27 cellular contexts compared by ENCODE assay signal in genomic region chr17:49464049-49464448, GRCh38.
"Had no signal": no experiment of that assay in that cellular context is flagged by ENCODE, and none has a peak within 500 bp of the region (broad histone marks: within the 10 kb centered on the region; RNA-seq: fewer than 3 reads in every experiment).

No MANE protein-coding gene starts in this region.

- ATAC-seq: stimulated activated effector memory CD8-positive, alpha-beta T cell treated with anti-CD3 and anti-CD28 coated beads, Interleukin-12 subunit alpha, Interleukin-12 subunit beta, amount 100 ng/mL, for 72 hours; stimulated activated memory B cell treated with anti-CD40 and anti-IgM and Interleukin-4, amounts not matched to agents 10 μg/mL and 1 μg/mL and 100 μg/mL, for 72 hours; stimulated activated naive B cell treated with anti-CD40 and anti-IgM and Interleukin-4, amounts not matched to agents 10 μg/mL and 1 μg/mL and 100 μg/mL, for 72 hours; stimulated activated naive CD8-positive, alpha-beta T cell treated with anti-CD3 and anti-CD28 coated beads, Interleukin-15, amount 100 ng/mL, for 72 hours; stimulated activated naive CD8-positive, alpha-beta T cell treated with anti-CD3 and anti-CD28 coated beads, Interleukin-15, Interleukin-2, amounts not matched to agents 100 U/mL and 50 U/mL, for 24 hours; upper lobe of right lung had no signal

- H3K36me3 ChIP-seq: stomach, suprapubic skin, thoracic aorta, thyroid gland, tibial artery, tibial nerve, transverse colon, upper lobe of left lung, upper lobe of right lung, uterus, vagina had no signal

- FAIRE-seq: urothelium cell line had no signal

- H3K9me3 ChIP-seq: suprapubic skin, testis, thoracic aorta, thyroid gland, upper lobe of right lung, uterus, vagina had no signal

- DNase-seq: stimulated activated CD4-positive, alpha-beta T cell treated with anti-CD3 and anti-CD28 coated beads, Interleukin-2, amount 100 ng/mL, for 48 hours; stimulated activated CD4-positive, alpha-beta T cell treated with anti-CD3 and anti-CD28 coated beads, Interleukin-4, amount 100 ng/mL, for 1 hour; stimulated activated CD4-positive, alpha-beta T cell treated with anti-CD3 and anti-CD28 coated beads, Interleukin-4, amount 100 ng/mL, for 24 hours; stimulated activated CD4-positive, alpha-beta T cell treated with anti-CD3 and anti-CD28 coated beads, Interleukin-4, amount 100 ng/mL, for 4 hours; stimulated activated CD8-positive, alpha-beta memory T cell treated with anti-CD3 and anti-CD28 coated beads, Interleukin-4, amount 100 ng/mL, for 48 hours; stimulated activated naive B cell treated with anti-CD40 and anti-IgM and Interleukin-4, amounts not matched to agents 10 μg/mL and 1 μg/mL and 100 μg/mL, for 72 hours; stimulated activated naive CD4-positive, alpha-beta T cell; stimulated activated naive CD4-positive, alpha-beta T cell treated with Interleukin-2 at 50 U/mL for 16 hours; stimulated activated naive CD8-positive, alpha-beta T cell treated with anti-CD3 and anti-CD28 coated beads, Interleukin-15, amount 100 ng/mL, for 72 hours; stimulated activated naive CD8-positive, alpha-beta T cell treated with anti-CD3 and anti-CD28 coated beads, Interleukin-15, Interleukin-2, amounts not matched to agents 100 U/mL and 50 U/mL, for 24 hours; stomach; substantia nigra; testis; thyroid gland; tibial artery; transverse colon; trophoblast cell; upper lobe of left lung; upper lobe of right lung; uterus had no signal

- H3K27ac ChIP-seq: stomach, suprapubic skin, testis, thoracic aorta, thyroid gland, tibial artery, tibial nerve, transverse colon, upper lobe of left lung, upper lobe of right lung, uterus, vagina had no signal

- H3K4me3 ChIP-seq: stomach, suprapubic skin, testis, thoracic aorta, thyroid gland, tibial artery, tibial nerve, transverse colon, upper lobe of left lung, upper lobe of right lung, uterus, vagina had no signal

- H3K4me1 ChIP-seq: stomach, suprapubic skin, testis, thyroid gland, tibial artery, transverse colon, upper lobe of left lung, upper lobe of right lung, uterus, vagina had no signal

- H3K27me3 ChIP-seq: testis, thyroid gland, upper lobe of left lung, uterus, vagina had no signal
